In the genomic region with DNA sequence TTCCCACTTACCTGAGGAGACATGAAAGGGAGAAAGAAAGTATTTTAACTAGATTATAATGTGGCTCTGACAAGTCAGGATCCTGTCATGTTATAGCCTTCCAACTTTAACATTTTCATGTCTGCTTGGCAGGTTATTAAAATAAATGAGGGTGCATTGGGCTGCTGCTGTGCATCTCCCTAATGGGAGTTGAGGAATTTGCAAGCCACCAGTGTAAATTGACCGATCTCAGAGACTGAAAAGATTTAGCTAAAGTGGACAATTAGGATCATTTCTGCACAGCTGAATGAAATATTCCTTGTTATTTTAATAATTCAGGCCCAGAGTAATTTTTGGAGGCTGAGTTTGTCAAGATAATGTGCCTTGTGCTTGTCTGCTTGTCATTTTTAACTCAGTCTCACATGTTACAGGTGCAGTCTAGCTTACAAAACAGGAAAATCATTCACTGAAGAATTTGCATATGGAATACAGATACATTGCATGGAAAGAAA, we compare ENCODE assay signal across 18 cellular contexts.
DNase-seq lines count a peak whose midpoint lies in the region; TF ChIP-seq lines count a peak whose summit lies in the region.
"Had no signal": no experiment of that assay in that cellular context is flagged by ENCODE, and none has a peak within 500 bp of the region (broad histone marks: within the 10 kb centered on the region; RNA-seq: fewer than 3 reads in every experiment).

No MANE protein-coding gene starts in this region.

- H3K36me3 ChIP-seq in neural cell (ENCODE audit: insufficient read depth, low read length): no peaks in the 10 kb centered on the region
- H3K36me3 ChIP-seq: BE2C, BLaER1 had no signal

- H3K27me3 Mint-ChIP-seq in progenitor cell of endocrine pancreas: peaks cover 27% of the 10 kb centered on the region
- H3K27me3 Mint-ChIP-seq: CD4-positive, alpha-beta memory T cell; CD4-positive, CD25-positive, alpha-beta regulatory T cell; CD8-positive, alpha-beta memory T cell had no signal

- H3K79me2 ChIP-seq in neural cell (replicated peaks; ENCODE audit: insufficient read depth, low read length): no peaks in the 10 kb centered on the region

- H4K20me1 ChIP-seq in neural cell (ENCODE audit: insufficient read depth): no peaks in the 10 kb centered on the region
- H4K20me1 ChIP-seq: BLaER1 had no signal

- DNase-seq in NCI-H526 (lab: John Stamatoyannopoulos, UW) (peak; percentile 77 to 89), retina (peak; percentile 27), NCI-H128 (lab: John Stamatoyannopoulos, UW; ENCODE audit: unreplicated experiment) (no peak), DMS 273 (lab: John Stamatoyannopoulos, UW; ENCODE audit: unreplicated experiment) (no peak), progenitor cell of endocrine pancreas (ENCODE audit: low spot score, unreplicated experiment) (no peak)
- DNase-seq: 8988T; ACHN; BE2C; C1 segment of cervical spinal cord; CD4-positive, alpha-beta memory T cell; CD4-positive, CD25-positive, alpha-beta regulatory T cell; CD8-positive, alpha-beta memory T cell; COR-L47; DMS79 treated with DMSO at 0.1 percent for 48 hours; GF-D8 had no signal

- TF ChIP-seq RAD21 in neural cell (conservative IDR thresholded peaks at IDR 0.05): no peak

- H3K36me3 Mint-ChIP-seq in progenitor cell of endocrine pancreas (ENCODE audit: insufficient read depth): no peaks in the 10 kb centered on the region
- H3K36me3 Mint-ChIP-seq: CD14-positive monocyte; CD8-positive, alpha-beta memory T cell had no signal

- H3K27ac ChIP-seq in neural cell (ENCODE audit: low read length): peak overlapping the region; percentile 40
- H3K27ac ChIP-seq: BLaER1 had no signal

- H3K9me3 ChIP-seq in neural cell (ENCODE audit: low read length): no peaks in the 10 kb centered on the region
- H3K9me3 ChIP-seq: BE2C had no signal

- no peak overlapping the region for H2AFZ ChIP-seq in neural cell (ENCODE audit: low read depth, low read length)

- no peaks in the 10 kb centered on the region for H3K4me1 Mint-ChIP-seq in progenitor cell of endocrine pancreas (ENCODE audit: low read depth)
- H3K4me1 Mint-ChIP-seq: CD14-positive monocyte; CD4-positive, alpha-beta memory T cell; CD4-positive, CD25-positive, alpha-beta regulatory T cell; CD8-positive, alpha-beta memory T cell had no signal

- TF ChIP-seq EP300 in neural cell (conservative IDR thresholded peaks at IDR 0.05; ENCODE audit: poor library complexity, severe bottlenecking): peak; percentile 96

- no peak overlapping the region for H3K4me2 ChIP-seq in neural cell (ENCODE audit: low read length)
- H3K4me2 ChIP-seq: BLaER1 had no signal

- no peaks in the 10 kb centered on the region for H3K9me3 Mint-ChIP-seq in progenitor cell of endocrine pancreas (ENCODE audit: low read depth)

- H3K4me3 Mint-ChIP-seq in progenitor cell of endocrine pancreas (ENCODE audit: low read depth): no peak overlapping the region
- H3K4me3 Mint-ChIP-seq: CD14-positive monocyte; CD4-positive, alpha-beta memory T cell; CD4-positive, CD25-positive, alpha-beta regulatory T cell; CD8-positive, alpha-beta memory T cell had no signal

- H3F3A ChIP-seq in neural cell (ENCODE audit: insufficient read depth, low read length, poor library complexity, severe bottlenecking): peaks cover 5% of the 10 kb centered on the region

- peak overlapping the region; percentile 47 for H3K4me3 ChIP-seq in neural cell (ENCODE audit: low read length)
- H3K4me3 ChIP-seq: BLaER1 had no signal

- no peaks in the 10 kb centered on the region for H3K27me3 ChIP-seq in neural cell (ENCODE audit: insufficient read depth, low read depth, low read length)
- H3K27me3 ChIP-seq: BE2C, BLaER1 had no signal

- no peak overlapping the region for H3K27ac Mint-ChIP-seq in progenitor cell of endocrine pancreas
- H3K27ac Mint-ChIP-seq: CD14-positive monocyte; CD4-positive, alpha-beta memory T cell; CD4-positive, CD25-positive, alpha-beta regulatory T cell; CD8-positive, alpha-beta memory T cell had no signal

- TF ChIP-seq CTCF in neural cell (IDR thresholded peaks at IDR 0.05; ENCODE audit: poor library complexity, severe bottlenecking) (no peak), progenitor cell of endocrine pancreas (IDR thresholded peaks at IDR 0.05; ENCODE audit: unreplicated experiment) (no peak)

- no peak overlapping the region for H3K9ac ChIP-seq in neural cell (ENCODE audit: low read length)
- H3K9ac ChIP-seq: BLaER1 had no signal

- no peaks in the 10 kb centered on the region for H3K9me2 ChIP-seq in neural cell (ENCODE audit: insufficient read depth, low read length)

TF ChIP-seq in neural cell, 6 proteins besides CTCF, POLR2A, EP300 and RAD21:
- TF ChIP-seq POLR2AphosphoS5 (IDR thresholded peaks at IDR 0.05) (peak; percentile 93), EZH2 (IDR thresholded peaks at IDR 0.05; ENCODE audit: borderline replicate concordance, insufficient read depth, low read length, poor library complexity, severe bottlenecking) (no peak), MXI1 (conservative IDR thresholded peaks at IDR 0.05; ENCODE audit: poor library complexity, severe bottlenecking) (no peak)
- TF ChIP-seq, protein P1, sequence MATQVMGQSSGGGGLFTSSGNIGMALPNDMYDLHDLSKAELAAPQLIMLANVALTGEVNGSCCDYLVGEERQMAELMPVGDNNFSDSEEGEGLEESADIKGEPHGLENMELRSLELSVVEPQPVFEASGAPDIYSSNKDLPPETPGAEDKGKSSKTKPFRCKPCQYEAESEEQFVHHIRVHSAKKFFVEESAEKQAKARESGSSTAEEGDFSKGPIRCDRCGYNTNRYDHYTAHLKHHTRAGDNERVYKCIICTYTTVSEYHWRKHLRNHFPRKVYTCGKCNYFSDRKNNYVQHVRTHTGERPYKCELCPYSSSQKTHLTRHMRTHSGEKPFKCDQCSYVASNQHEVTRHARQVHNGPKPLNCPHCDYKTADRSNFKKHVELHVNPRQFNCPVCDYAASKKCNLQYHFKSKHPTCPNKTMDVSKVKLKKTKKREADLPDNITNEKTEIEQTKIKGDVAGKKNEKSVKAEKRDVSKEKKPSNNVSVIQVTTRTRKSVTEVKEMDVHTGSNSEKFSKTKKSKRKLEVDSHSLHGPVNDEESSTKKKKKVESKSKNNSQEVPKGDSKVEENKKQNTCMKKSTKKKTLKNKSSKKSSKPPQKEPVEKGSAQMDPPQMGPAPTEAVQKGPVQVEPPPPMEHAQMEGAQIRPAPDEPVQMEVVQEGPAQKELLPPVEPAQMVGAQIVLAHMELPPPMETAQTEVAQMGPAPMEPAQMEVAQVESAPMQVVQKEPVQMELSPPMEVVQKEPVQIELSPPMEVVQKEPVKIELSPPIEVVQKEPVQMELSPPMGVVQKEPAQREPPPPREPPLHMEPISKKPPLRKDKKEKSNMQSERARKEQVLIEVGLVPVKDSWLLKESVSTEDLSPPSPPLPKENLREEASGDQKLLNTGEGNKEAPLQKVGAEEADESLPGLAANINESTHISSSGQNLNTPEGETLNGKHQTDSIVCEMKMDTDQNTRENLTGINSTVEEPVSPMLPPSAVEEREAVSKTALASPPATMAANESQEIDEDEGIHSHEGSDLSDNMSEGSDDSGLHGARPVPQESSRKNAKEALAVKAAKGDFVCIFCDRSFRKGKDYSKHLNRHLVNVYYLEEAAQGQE (IDR thresholded peaks at IDR 0.05; ENCODE audit: borderline replicate concordance): peak; percentile 99

Comparison
In these comparisons a context has a peak if more than half of its experiments do, and no peak if none do; other contexts are left out.
1. DNase-seq: peak in NCI-H526 (2 of 2) and retina (single experiment); none in NCI-H128 (single experiment), DMS 273 (single experiment) and progenitor cell of endocrine pancreas (single experiment).